26 cellular contexts compared by ENCODE assay signal in the genomic region with DNA sequence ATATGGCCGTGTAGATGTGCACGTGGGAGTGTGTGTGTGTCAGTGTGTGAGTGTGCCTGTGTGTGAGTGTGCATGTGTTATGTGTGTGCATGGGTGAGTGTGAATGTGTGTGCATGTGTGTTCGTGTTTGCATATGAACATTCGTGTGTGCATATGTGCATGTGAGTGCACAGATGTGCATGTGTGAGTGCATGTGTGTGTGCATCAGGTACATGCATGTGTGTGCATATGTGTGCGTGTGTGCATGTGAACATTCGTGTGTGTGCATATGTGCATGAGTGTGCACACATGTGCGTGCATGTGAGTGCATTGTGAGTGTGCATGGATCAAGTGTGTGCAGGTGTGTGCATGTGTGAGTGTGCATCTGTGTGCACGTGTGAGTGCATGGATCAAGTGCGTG. TPM values are rescaled to one million over a fixed set of nuclear protein-coding genes. Genes with fewer than 3 reads are reported as not detected.
"Had no signal": no experiment of that assay in that cellular context is flagged by ENCODE, and none has a peak within 500 bp of the region (broad histone marks: within the 10 kb centered on the region; RNA-seq: fewer than 3 reads in every experiment).

No MANE protein-coding gene starts in this region.

- H3K27me3 Mint-ChIP-seq: activated T-helper 17 cell treated with anti-CD3 and anti-CD28 coated beads, Interleukin-2, amount 50 U/mL, for 72 hours; stimulated activated naive CD8-positive, alpha-beta T cell treated with anti-CD3 and anti-CD28 coated beads, Interleukin-15, amount 100 ng/mL, for 72 hours had no signal

- H3K27ac Mint-ChIP-seq: activated CD4-positive, alpha-beta T cell treated with anti-CD3 and anti-CD28 coated beads for 36 hours; activated naive CD4-positive, alpha-beta T cell treated with anti-CD3 and anti-CD28 coated beads for 36 hours; activated T-helper 17 cell treated with anti-CD3 and anti-CD28 coated beads, Interleukin-2, amount 50 U/mL, for 72 hours; dendritic cell treated with granulocyte-macrophage colony-stimulating factor and Interleukin-4, amounts not matched to agents 40 ng/mL and 50 ng/mL, for 4 days; mesothelial cell of epicardium; natural killer cell treated with Interleukin-12 subunit alpha and Interleukin-12 subunit beta and Interleukin-15 and Interleukin-18, amount 100 ng/mL, for 72 hours; stimulated activated naive CD8-positive, alpha-beta T cell treated with anti-CD3 and anti-CD28 coated beads, Interleukin-15, amount 100 ng/mL, for 72 hours; T-helper 2 cell treated with Interferon-gamma antibody and Interleukin-4, amounts not matched to agents 5 μg/mL and 100 μg/mL, for 36 hours had no signal

- H3K4me1 Mint-ChIP-seq: activated CD4-positive, alpha-beta T cell treated with anti-CD3 and anti-CD28 coated beads for 36 hours; activated T-helper 17 cell treated with anti-CD3 and anti-CD28 coated beads, Interleukin-2, amount 50 U/mL, for 72 hours; mesothelial cell of epicardium; stimulated activated naive CD8-positive, alpha-beta T cell treated with anti-CD3 and anti-CD28 coated beads, Interleukin-15, amount 100 ng/mL, for 72 hours had no signal

- FAIRE-seq: endothelial cell of umbilical vein, islet of Langerhans, TTC549 had no signal

- H3K9me3 ChIP-seq: esophagus squamous epithelium, upper lobe of left lung had no signal

- H3K36me3 Mint-ChIP-seq: mesothelial cell of epicardium; natural killer cell treated with Interleukin-12 subunit alpha and Interleukin-12 subunit beta and Interleukin-15 and Interleukin-18, amount 100 ng/mL, for 72 hours had no signal

- H3K27ac ChIP-seq: esophagus squamous epithelium, skin epidermis, upper lobe of left lung had no signal

- H3K9me3 Mint-ChIP-seq: activated naive CD4-positive, alpha-beta T cell treated with anti-CD3 and anti-CD28 coated beads for 36 hours; activated T-helper 17 cell treated with anti-CD3 and anti-CD28 coated beads, Interleukin-2, amount 50 U/mL, for 72 hours; dendritic cell treated with granulocyte-macrophage colony-stimulating factor and Interleukin-4, amounts not matched to agents 40 ng/mL and 50 ng/mL, for 4 days; mesothelial cell of epicardium; natural killer cell treated with Interleukin-12 subunit alpha and Interleukin-12 subunit beta and Interleukin-15 and Interleukin-18, amount 100 ng/mL, for 72 hours; stimulated activated naive CD8-positive, alpha-beta T cell treated with anti-CD3 and anti-CD28 coated beads, Interleukin-15, amount 100 ng/mL, for 72 hours; T-helper 2 cell treated with Interferon-gamma antibody and Interleukin-4, amounts not matched to agents 5 μg/mL and 100 μg/mL, for 36 hours had no signal

- H3K4me3 ChIP-seq: esophagus squamous epithelium, skin epidermis, upper lobe of left lung had no signal

- DNase-seq: activated CD4-positive, alpha-beta T cell treated with anti-CD3 and anti-CD28 coated beads for 36 hours; activated CD4-positive, alpha-beta T cell treated with anti-CD3 and anti-CD28 coated beads, Interleukin-2, amount 50 U/mL, for 48 hours; activated naive CD4-positive, alpha-beta T cell treated with anti-CD3 and anti-CD28 coated beads for 36 hours; activated T-cell treated with anti-CD3 and anti-CD28 coated beads, Interleukin-2, amount 50 U/mL, for 1 hour; aorta; cerebellar nuclear complex; effector CD8-positive, alpha-beta T cell; esophagus squamous epithelium; nucleus accumbens; retina; stimulated activated CD4-positive, alpha-beta T cell treated with anti-CD3 and anti-CD28 coated beads, Interleukin-15, amount 100 ng/mL, for 24 hours; stimulated activated CD4-positive, alpha-beta T cell treated with anti-CD3 and anti-CD28 coated beads, Interleukin-2, amount 100 ng/mL, for 48 hours; stimulated activated naive CD8-positive, alpha-beta T cell treated with anti-CD3 and anti-CD28 coated beads, Interleukin-15, amount 100 ng/mL, for 72 hours; SW 1271; upper lobe of left lung had no signal

- H3K27me3 ChIP-seq: upper lobe of left lung had no signal

- ATAC-seq: activated CD4-positive, alpha-beta T cell treated with anti-CD3 and anti-CD28 coated beads for 36 hours; activated T-helper 17 cell treated with anti-CD3 and anti-CD28 coated beads, Interleukin-2, amount 50 U/mL, for 72 hours; natural killer cell treated with Interleukin-12 subunit alpha and Interleukin-12 subunit beta and Interleukin-15 and Interleukin-18, amount 100 ng/mL, for 72 hours; stimulated activated naive CD8-positive, alpha-beta T cell treated with anti-CD3 and anti-CD28 coated beads, Interleukin-15, amount 100 ng/mL, for 72 hours had no signal

- H3K36me3 ChIP-seq: esophagus squamous epithelium, upper lobe of left lung had no signal

- H3K4me3 Mint-ChIP-seq: activated CD4-positive, alpha-beta T cell treated with anti-CD3 and anti-CD28 coated beads for 36 hours; activated naive CD4-positive, alpha-beta T cell treated with anti-CD3 and anti-CD28 coated beads for 36 hours; activated T-helper 17 cell treated with anti-CD3 and anti-CD28 coated beads, Interleukin-2, amount 50 U/mL, for 72 hours; dendritic cell treated with granulocyte-macrophage colony-stimulating factor and Interleukin-4, amounts not matched to agents 40 ng/mL and 50 ng/mL, for 4 days; mesothelial cell of epicardium; natural killer cell treated with Interleukin-12 subunit alpha and Interleukin-12 subunit beta and Interleukin-15 and Interleukin-18, amount 100 ng/mL, for 72 hours; T-helper 2 cell treated with Interferon-gamma antibody and Interleukin-4, amounts not matched to agents 5 μg/mL and 100 μg/mL, for 36 hours had no signal

- H3K4me1 ChIP-seq: esophagus squamous epithelium, upper lobe of left lung had no signal

RNA-seq across cellular contexts. Expression of a gene that starts 2.5 kb away (rescaled TPM):
- total RNA-seq: activated CD4-positive, alpha-beta T cell treated with anti-CD3 and anti-CD28 coated beads for 36 hours; activated naive CD4-positive, alpha-beta T cell treated with anti-CD3 and anti-CD28 coated beads for 36 hours; endothelial cell of umbilical vein; lung microvascular endothelial cell; mesothelial cell of epicardium; temporal lobe had no signal
- polyA plus RNA-seq: endothelial cell of umbilical vein had no signal

RNA-seq across cellular contexts. Expression of a gene that starts 8.0 kb away (rescaled TPM):
- total RNA-seq: activated CD4-positive, alpha-beta T cell treated with anti-CD3 and anti-CD28 coated beads for 36 hours; activated naive CD4-positive, alpha-beta T cell treated with anti-CD3 and anti-CD28 coated beads for 36 hours; activated T-helper 17 cell treated with anti-CD3 and anti-CD28 coated beads, Interleukin-2, amount 50 U/mL, for 72 hours; endothelial cell of umbilical vein; lung microvascular endothelial cell; mesothelial cell of epicardium; temporal lobe had no signal
- polyA plus RNA-seq: endothelial cell of umbilical vein had no signal

RNA-seq across cellular contexts. Expression of a gene that starts 12.9 kb away (rescaled TPM):
- total RNA-seq: activated CD4-positive, alpha-beta T cell treated with anti-CD3 and anti-CD28 coated beads for 36 hours; activated naive CD4-positive, alpha-beta T cell treated with anti-CD3 and anti-CD28 coated beads for 36 hours; activated T-helper 17 cell treated with anti-CD3 and anti-CD28 coated beads, Interleukin-2, amount 50 U/mL, for 72 hours; endothelial cell of umbilical vein; lung microvascular endothelial cell; mesothelial cell of epicardium; temporal lobe had no signal
- polyA plus RNA-seq: endothelial cell of umbilical vein had no signal

RNA-seq across cellular contexts. Expression of a gene that starts 17.9 kb away (rescaled TPM):
- total RNA-seq: activated CD4-positive, alpha-beta T cell treated with anti-CD3 and anti-CD28 coated beads for 36 hours; activated naive CD4-positive, alpha-beta T cell treated with anti-CD3 and anti-CD28 coated beads for 36 hours; activated T-helper 17 cell treated with anti-CD3 and anti-CD28 coated beads, Interleukin-2, amount 50 U/mL, for 72 hours; aorta; endothelial cell of umbilical vein; lung microvascular endothelial cell; mesothelial cell of epicardium; natural killer cell treated with Interleukin-12 subunit alpha and Interleukin-12 subunit beta and Interleukin-15 and Interleukin-18, amount 100 ng/mL, for 72 hours; temporal lobe had no signal
- polyA plus RNA-seq: endothelial cell of umbilical vein had no signal
